ENCODE assay signal across 1 cellular context in genomic region chr9:2026181-2026580, GRCh38.
TF ChIP-seq lines count a peak whose summit lies in the region.

No MANE protein-coding gene starts in this region.

TF ChIP-seq in GM12878, 131 proteins besides CTCF, POLR2A, EP300 and RAD21:
- TF ChIP-seq STAT3 (IDR thresholded peaks at IDR 0.05; ENCODE audit: low read depth, low read length) (no peak), MAX (IDR thresholded peaks at IDR 0.05; ENCODE audit: low read depth, low read length) (no peak), RBBP5 (conservative IDR thresholded peaks at IDR 0.05) (no peak), POLR2AphosphoS5 (IDR thresholded peaks at IDR 0.05; ENCODE audit: low read length) (no peak), ZNF384 (IDR thresholded peaks at IDR 0.05; ENCODE audit: borderline replicate concordance, low read depth, low read length) (no peak), EGR1 (IDR thresholded peaks at IDR 0.05; ENCODE audit: borderline replicate concordance in 1 of 2, low read depth in 2 of 2, low read length in 2 of 2) (no peak), BCL11A (IDR thresholded peaks at IDR 0.05; ENCODE audit: low read depth, low read length) (no peak), E2F8 (IDR thresholded peaks at IDR 0.05; ENCODE audit: low read depth, partially characterized antibody) (no peak), NR2C1 (IDR thresholded peaks at IDR 0.05) (no peak), HDAC2 (IDR thresholded peaks at IDR 0.05) (no peak), POU2F2 (IDR thresholded peaks at IDR 0.05; ENCODE audit: borderline replicate concordance, low read depth, low read length) (no peak), ZNF622 (IDR thresholded peaks at IDR 0.05) (no peak), RELA (IDR thresholded peaks at IDR 0.05; ENCODE audit: borderline replicate concordance, partially characterized antibody) (no peak), KLF5 (IDR thresholded peaks at IDR 0.05; ENCODE audit: partially characterized antibody) (no peak)
